In genomic region chr3:39407773-39408492, GRCh38 we compare ENCODE assay signal across 9 cellular contexts. TPM values are rescaled to one million over a fixed set of nuclear protein-coding genes. Genes with fewer than 3 reads are reported as not detected.
DNase-seq lines count a peak whose midpoint lies in the region; ATAC-seq and TF ChIP-seq lines count a peak whose summit lies in the region.
"Had no signal": no experiment of that assay in that cellular context is flagged by ENCODE, and none has a peak within 500 bp of the region (broad histone marks: within the 10 kb centered on the region; RNA-seq: fewer than 3 reads in every experiment).

No MANE protein-coding gene starts in this region.

- 73% methylated on average over 6 of the region's 6 CpGs for WGBS in esophagus muscularis mucosa
- 70% methylated on average over 6 of the region's 6 CpGs for WGBS in prostate gland

- DNase-seq in GM12865 (ENCODE audit: low read depth) (no peak), RWPE2 (ENCODE audit: low spot score) (no peak), esophagus muscularis mucosa (ENCODE audit: extremely low spot score) (no peak), prostate gland (ENCODE audit: low spot score) (no peak), GDM1 (lab: John Stamatoyannopoulos, UW) (no peak), cerebellum (ENCODE audit: low spot score) (no peak), iPS-NIHi11 (ENCODE audit: low spot score) (no peak)
- DNase-seq in stimulated activated CD4-positive, alpha-beta T cell treated with anti-CD3 and anti-CD28 coated beads, Interleukin-2, amount 100 ng/mL, for 48 hours: no peak
- DNase-seq: NCI-H82 had no signal

- peaks cover 61% of the 10 kb centered on the region for H3K36me3 ChIP-seq in RWPE2 (ENCODE audit: low read depth)
- peaks cover 35 to 53% (median 44%) of the 10 kb centered on the region in 4 donors for H3K36me3 ChIP-seq in esophagus muscularis mucosa
- H3K36me3 ChIP-seq in prostate gland: peaks cover 0 to 8% of the 10 kb centered on the region in 2 donors

- TF ChIP-seq CTCF in GM12865 (IDR thresholded peaks at IDR 0.05; ENCODE audit: insufficient read depth, low read depth, low read length, missing control alignments) (no peak), RWPE2 (IDR thresholded peaks at IDR 0.05; ENCODE audit: poor library complexity, severe bottlenecking) (no peak), esophagus muscularis mucosa (IDR thresholded peaks at IDR 0.05) (no peak), prostate gland (IDR thresholded peaks at IDR 0.05) (no peak)

- H3K4me1 ChIP-seq in RWPE2 (ENCODE audit: insufficient read depth, poor library complexity, severe bottlenecking) (peaks cover 14% of the 10 kb centered on the region), esophagus muscularis mucosa (peaks cover 24 to 35% (median 32%) of the 10 kb centered on the region in 4 donors), prostate gland (replicated peaks) (no peaks in the 10 kb centered on the region)

- H3K4me3 ChIP-seq in GM12865 (ENCODE audit: low read depth, low read length): peak overlapping the region; percentile 77
- H3K4me3 ChIP-seq in RWPE2 (ENCODE audit: severe bottlenecking): peak overlapping the region; percentile 90
- H3K4me3 ChIP-seq in esophagus muscularis mucosa: peak overlapping the region; percentile 65 to 77 (median 73)
- H3K4me3 ChIP-seq in prostate gland: peak overlapping the region; percentile 58 to 60

- no peak for ATAC-seq in RWPE2 (ENCODE audit: low read depth)

- no peaks in the 10 kb centered on the region for H3K9me3 ChIP-seq in RWPE2 (ENCODE audit: severe bottlenecking)
- no peaks in the 10 kb centered on the region for H3K9me3 ChIP-seq in esophagus muscularis mucosa
- H3K9me3 ChIP-seq in prostate gland: no peaks in the 10 kb centered on the region

- intact Hi-C loops in esophagus muscularis mucosa (cut with DNase I) (no loop called here), prostate gland (cut with DNase I) (loop anchor here (5.0 to 10.0 kb wide), 2 partner anchors 303 to 899 kb away; partner anchors contain the start of genes EIF1B, GORASP1 and TTC21A)

- TF ChIP-seq POLR2A in esophagus muscularis mucosa (IDR thresholded peaks at IDR 0.05; ENCODE audit: low read depth) (no peak), prostate gland (IDR thresholded peaks at IDR 0.05) (no peak)

- H3K27me3 ChIP-seq in RWPE2 (ENCODE audit: insufficient read depth, poor library complexity, severe bottlenecking) (no peaks in the 10 kb centered on the region), esophagus muscularis mucosa (no peaks in the 10 kb centered on the region), prostate gland (replicated peaks; ENCODE audit: insufficient read depth) (no peaks in the 10 kb centered on the region)

- peak overlapping the region; percentile 75 for H3K27ac ChIP-seq in RWPE2 (ENCODE audit: poor library complexity, severe bottlenecking)
- H3K27ac ChIP-seq in esophagus muscularis mucosa (replicated peaks in 1 of 4): peak overlapping the region; percentile 78 to 88 (median 82)
- no peak overlapping the region for H3K27ac ChIP-seq in prostate gland

- TF ChIP-seq EP300 in esophagus muscularis mucosa (IDR thresholded peaks at IDR 0.05): no peak

RNA-seq across cellular contexts. Expression of gene RPSA, which starts 1.4 kb away (rescaled TPM):
- total RNA-seq in esophagus muscularis mucosa (1,000 to 10,000 TPM in 2 of 4 donors, 100 to 1,000 TPM in 2; 720 to 1,054 (median 915) TPM), prostate gland (1,000 to 10,000 TPM in 1 of 2 donors, 100 to 1,000 TPM in 1; 732 to 1,080 TPM), cerebellum (731 TPM)

RNA-seq across cellular contexts. Expression of gene SLC25A38, which starts 24.8 kb away (rescaled TPM):
- total RNA-seq in esophagus muscularis mucosa: 10 to 100 TPM; 20.3 to 45.7 (median 36.1) TPM
- 10 to 100 TPM; 36.7 to 72.4 TPM for total RNA-seq in prostate gland
- 11.4 TPM for total RNA-seq in cerebellum

RNA-seq across cellular contexts. Expression of gene MOBP, which starts 59.5 kb away (rescaled TPM):
- not detected for total RNA-seq in esophagus muscularis mucosa
- 1 to 10 TPM in 1 of 2 donors, not detected in 1; 2.4 TPM for total RNA-seq in prostate gland
- total RNA-seq in cerebellum: 0.73 TPM

Comparison
In these comparisons a context has a peak if more than half of its experiments do, and no peak if none do; other contexts are left out.
1. H3K27ac ChIP-seq: peak in RWPE2 (single experiment) and esophagus muscularis mucosa (4 of 4); none in prostate gland (0 of 2).
2. Peak in every context shown above with its lines, with median percentiles within 50 percentile points of each other: H3K4me3 ChIP-seq.